Comparison of ENCODE assay signal across 28 cellular contexts in the genomic region with DNA sequence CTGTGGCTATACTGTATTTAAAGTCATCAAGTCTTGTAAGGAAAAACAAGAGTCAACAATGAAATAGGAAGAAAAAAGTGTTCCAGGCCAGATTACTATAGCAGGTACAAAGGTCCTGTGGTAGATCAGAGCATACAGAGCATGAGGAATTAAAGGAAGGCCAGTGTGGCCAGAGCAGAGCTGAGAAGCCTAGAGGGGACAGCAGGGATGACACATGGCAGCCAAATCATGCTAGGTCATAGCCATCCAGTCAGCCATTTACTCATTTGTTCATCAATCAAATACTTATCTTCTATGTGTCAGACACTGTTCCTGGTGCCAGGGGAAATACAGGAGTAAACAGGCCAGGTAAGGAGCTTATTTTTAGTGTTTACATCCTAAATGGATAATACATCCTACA. TPM values are rescaled to one million over a fixed set of nuclear protein-coding genes. Genes with fewer than 3 reads are reported as not detected.
"Had no signal": no experiment of that assay in that cellular context is flagged by ENCODE, and none has a peak within 500 bp of the region (broad histone marks: within the 10 kb centered on the region; RNA-seq: fewer than 3 reads in every experiment).

No MANE protein-coding gene starts in this region.

- H3K27ac Mint-ChIP-seq: activated CD8-positive, alpha-beta T cell treated with anti-CD3 and anti-CD28 coated beads for 36 hours; activated naive CD4-positive, alpha-beta T cell treated with anti-CD3 and anti-CD28 coated beads, Interleukin-2, amount 10 ng/mL, durations not matched to agents 7 days and 5 days; activated naive CD8-positive, alpha-beta T cell treated with anti-CD3 and anti-CD28 coated beads for 36 hours; activated T-cell treated with anti-CD3 and anti-CD28 coated beads, Interleukin-2, amount 50 U/mL, for 72 hours; activated T-helper 2 cell treated with anti-CD3 and anti-CD28 coated beads, Interferon-gamma antibody, Interleukin-2, Interleukin-4, amounts not matched to agents 10 μg/mL and 5 μg/mL and 100 μg/mL, durations not matched to agents 14 hours and 24 hours and 36 hours had no signal

- H3K9me3 ChIP-seq: SJCRH30, SK-N-SH had no signal

- H3K36me3 ChIP-seq: SJCRH30 had no signal

- H3K4me3 Mint-ChIP-seq: activated CD8-positive, alpha-beta T cell treated with anti-CD3 and anti-CD28 coated beads for 36 hours; activated naive CD4-positive, alpha-beta T cell treated with anti-CD3 and anti-CD28 coated beads, Interleukin-2, amount 10 ng/mL, durations not matched to agents 7 days and 5 days; activated naive CD8-positive, alpha-beta T cell treated with anti-CD3 and anti-CD28 coated beads for 36 hours; activated T-cell treated with anti-CD3 and anti-CD28 coated beads, Interleukin-2, amount 50 U/mL, for 72 hours had no signal

- H3K4me1 Mint-ChIP-seq: activated naive CD4-positive, alpha-beta T cell treated with anti-CD3 and anti-CD28 coated beads, Interleukin-2, amount 10 ng/mL, durations not matched to agents 7 days and 5 days had no signal

- H3K9me2 ChIP-seq: SK-N-SH had no signal

- H3K36me3 Mint-ChIP-seq: activated naive CD4-positive, alpha-beta T cell treated with anti-CD3 and anti-CD28 coated beads, Interleukin-2, amount 10 ng/mL, durations not matched to agents 7 days and 5 days had no signal

- H3K27ac ChIP-seq: RWPE1, SJCRH30, VCaP had no signal

- H3K4me1 ChIP-seq: SJCRH30 had no signal

- H3K27me3 Mint-ChIP-seq: activated CD8-positive, alpha-beta T cell treated with anti-CD3 and anti-CD28 coated beads for 36 hours; activated naive CD4-positive, alpha-beta T cell treated with anti-CD3 and anti-CD28 coated beads, Interleukin-2, amount 10 ng/mL, durations not matched to agents 7 days and 5 days; activated naive CD8-positive, alpha-beta T cell treated with anti-CD3 and anti-CD28 coated beads for 36 hours had no signal

- DNase-seq: activated CD4-positive, alpha-beta T cell treated with anti-CD3 and anti-CD28 coated beads for 4 hours; activated CD8-positive, alpha-beta memory T cell treated with anti-CD3 and anti-CD28 coated beads, Interleukin-2, amount 50 U/mL, for 4 hours; activated CD8-positive, alpha-beta T cell treated with anti-CD3 and anti-CD28 coated beads for 36 hours; activated gamma-delta T cell treated with Interleukin-2 at 50 U/mL for 16 hours; activated naive CD4-positive, alpha-beta T cell treated with anti-CD3 and anti-CD28 coated beads, Interleukin-2, amount 10 ng/mL, durations not matched to agents 7 days and 5 days; activated naive CD8-positive, alpha-beta T cell treated with anti-CD3 and anti-CD28 coated beads for 36 hours; activated T-cell treated with anti-CD3 and anti-CD28 coated beads, Interleukin-2, amount 50 U/mL, for 72 hours; Karpas-422; MM.1S; NCI-H146; NCI-H187 treated with DMSO at 0.1 percent for 48 hours; NCI-H2081 treated with DMSO at 0.1 percent for 48 hours; NCI-H446; NCI-H524; NCI-H774; NK-92 treated with Interleukin-12 subunit alpha and Interleukin-12 subunit beta, amount 100 ng/mL, for 24 hours; OCI-M1; Right ventricle myocardium superior; SJCRH30; SK-N-SH; T-helper 1 cell had no signal

- H3K4me2 ChIP-seq: SK-N-SH had no signal

- ATAC-seq: activated CD4-positive, CD25-positive, alpha-beta regulatory T cell treated with anti-CD3 and anti-CD28 coated beads, Interleukin-2, amount 50 U/mL, for 24 hours; activated CD8-positive, alpha-beta T cell treated with anti-CD3 and anti-CD28 coated beads for 36 hours; activated T-cell treated with anti-CD3 and anti-CD28 coated beads, Interleukin-2, amount 50 U/mL, for 72 hours; Panc1 had no signal

- H3K4me3 ChIP-seq: SJCRH30 had no signal

- H3K9ac ChIP-seq: SK-N-SH had no signal

RNA-seq across cellular contexts. Expression of a gene that starts 46.8 kb away (rescaled TPM):
- total RNA-seq: activated CD8-positive, alpha-beta T cell treated with anti-CD3 and anti-CD28 coated beads for 36 hours; activated naive CD8-positive, alpha-beta T cell treated with anti-CD3 and anti-CD28 coated beads for 36 hours; activated T-helper 2 cell treated with anti-CD3 and anti-CD28 coated beads, Interferon-gamma antibody, Interleukin-2, Interleukin-4, amounts not matched to agents 10 μg/mL and 5 μg/mL and 100 μg/mL, durations not matched to agents 14 hours and 24 hours and 36 hours; cardiac septum; Right ventricle myocardium superior; SJCRH30; T-helper 2 cell treated with Interferon-gamma antibody and Interleukin-4, amounts not matched to agents 100 ng/mL and 5 ng/mL, for 36 hours had no signal
- polyA plus RNA-seq: SK-N-SH had no signal
